ENCODE assay signal across 8 cellular contexts in the genomic region with DNA sequence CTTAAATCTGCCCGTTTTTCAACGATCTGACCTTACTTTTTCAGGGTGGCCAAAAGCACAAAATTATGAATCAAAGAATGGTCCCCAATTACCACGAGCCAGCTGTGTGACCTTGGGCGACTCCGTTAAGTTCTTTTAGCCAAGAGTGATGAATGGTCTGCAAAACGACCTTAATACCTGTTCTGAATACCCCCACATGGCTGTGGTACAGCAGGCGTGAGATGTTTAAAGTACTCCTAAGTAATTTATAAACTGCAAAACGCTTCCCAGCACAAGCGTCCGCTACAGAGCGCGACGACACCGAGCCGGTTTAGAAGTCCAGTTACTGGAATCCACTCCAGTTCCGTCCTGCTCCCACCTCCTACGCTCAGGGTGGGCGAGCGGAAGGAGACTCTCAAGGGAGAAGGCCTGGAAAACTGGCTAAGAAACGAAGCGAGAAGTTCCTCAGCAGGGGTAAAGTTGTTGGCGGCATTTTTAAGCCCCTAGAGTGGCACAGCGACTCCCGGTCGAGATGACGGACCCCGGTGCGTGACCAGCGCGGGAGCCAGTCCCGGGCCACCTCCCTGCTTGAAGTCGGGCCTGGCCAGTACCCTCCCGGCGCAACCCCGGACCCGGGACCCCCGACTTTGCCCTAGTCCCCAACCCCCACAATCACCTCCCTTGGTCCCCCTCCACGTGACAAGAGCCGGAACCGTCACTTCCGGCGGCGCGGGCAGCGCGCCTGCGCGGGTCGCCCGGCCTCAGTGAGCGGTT. TPM values are rescaled to one million over a fixed set of nuclear protein-coding genes. Genes with fewer than 3 reads are reported as not detected.
A peak's percentile ranks its signal among the peaks of the same experiment; 100 is the strongest.
DNase-seq lines count a peak whose midpoint lies in the region; ATAC-seq and TF ChIP-seq lines count a peak whose summit lies in the region.

No MANE protein-coding gene starts in this region.

- H3K9me3 Mint-ChIP-seq in naive thymus-derived CD4-positive, alpha-beta T cell: no peaks in the 10 kb centered on the region
- no peaks in the 10 kb centered on the region for H3K9me3 Mint-ChIP-seq in stimulated activated memory B cell treated with anti-CD40 and anti-IgM and Interleukin-4, amounts not matched to agents 10 μg/mL and 1 μg/mL and 100 μg/mL, for 72 hours

- in situ Hi-C loops in Panc1 (cut with HindIII; ENCODE audit: low pct_unique_long_range_greater_than_20kb, low sequenced_read_pairs): no loop called here

- DNase-seq in DMS 273 (lab: John Stamatoyannopoulos, UW; ENCODE audit: unreplicated experiment): peak; percentile 86
- DNase-seq in HT1080 (ENCODE audit: low read depth): peak; percentile 75
- peak; percentile 15 for DNase-seq in Panc1 (ENCODE audit: low read depth, low spot score)
- peak; percentile 67 to 83 for DNase-seq in activated T-helper 1 cell treated with anti-CD3 and anti-CD28 coated beads, Interleukin-2, amount 50 U/mL, for 16 hours (ENCODE audit: low read depth in 1 of 2, low spot score in 1 of 2)
- DNase-seq in fibroblast of lung (ENCODE audit: low read depth in 2 of 2): peak; percentile 80 to 84
- peak; percentile 80 to 93 (median 91) for DNase-seq in naive thymus-derived CD4-positive, alpha-beta T cell

- H3K27ac ChIP-seq in Panc1 (ENCODE audit: low read length) (peak overlapping the region; percentile 98), fibroblast of lung (ENCODE audit: insufficient read depth, low read length) (peak overlapping the region; percentile 99)
- peak overlapping the region; percentile 78 for H3K27ac ChIP-seq in naive thymus-derived CD4-positive, alpha-beta T cell (ENCODE audit: low read depth, low read length)

- H3K9me3 ChIP-seq in Panc1 (ENCODE audit: control insufficient read depth, insufficient read depth, low read depth, low read length) (no peaks in the 10 kb centered on the region), fibroblast of lung (ENCODE audit: control insufficient read depth, insufficient read depth, low read depth, low read length) (no peaks in the 10 kb centered on the region)
- no peaks in the 10 kb centered on the region for H3K9me3 ChIP-seq in naive thymus-derived CD4-positive, alpha-beta T cell (ENCODE audit: control insufficient read depth in 2 of 3, low read length in 3 of 3)

- H3K36me3 ChIP-seq in Panc1 (ENCODE audit: control insufficient read depth, insufficient read depth, low read length): no peaks in the 10 kb centered on the region; the same call in 1 of the 2 replicates
- no peaks in the 10 kb centered on the region for H3K36me3 ChIP-seq in fibroblast of lung (ENCODE audit: control insufficient read depth, insufficient read depth, low read length)
- peaks cover 0 to 4% (median 0%) of the 10 kb centered on the region in 3 experiments for H3K36me3 ChIP-seq in naive thymus-derived CD4-positive, alpha-beta T cell (ENCODE audit: control insufficient read depth in 2 of 3, insufficient read depth in 3 of 3, low read length in 3 of 3)

- H3K27me3 ChIP-seq in Panc1 (ENCODE audit: control insufficient read depth, insufficient read depth, low read length) (no peaks in the 10 kb centered on the region), fibroblast of lung (ENCODE audit: control insufficient read depth, insufficient read depth, low read length) (no peaks in the 10 kb centered on the region)
- no peaks in the 10 kb centered on the region for H3K27me3 ChIP-seq in naive thymus-derived CD4-positive, alpha-beta T cell (ENCODE audit: control insufficient read depth in 2 of 2, insufficient read depth in 2 of 2, low read length in 2 of 2)

- intact Hi-C loops in Panc1 (cut with micrococcal nuclease; ENCODE audit: unreplicated experiment): no loop called here
- intact Hi-C loops in naive thymus-derived CD4-positive, alpha-beta T cell (cut with micrococcal nuclease): loop anchor here (1.0 to 10.0 kb wide), 19 partner anchors 53 to 1729 kb away; a partner anchor contains a TSS

- CTCF ChIA-PET in Panc1 (lab: Charles Lee): no interaction called here
- CTCF ChIA-PET in naive thymus-derived CD4-positive, alpha-beta T cell (lab: Charles Lee): no interaction called here

- H3K4me2 ChIP-seq in fibroblast of lung (ENCODE audit: extremely low read depth, insufficient read depth, low read length): peak overlapping the region; percentile 97

- no peaks in the 10 kb centered on the region for H3K36me3 Mint-ChIP-seq in naive thymus-derived CD4-positive, alpha-beta T cell
- no peaks in the 10 kb centered on the region for H3K36me3 Mint-ChIP-seq in stimulated activated memory B cell treated with anti-CD40 and anti-IgM and Interleukin-4, amounts not matched to agents 10 μg/mL and 1 μg/mL and 100 μg/mL, for 72 hours

- POLR2A ChIA-PET in Panc1 (lab: Charles Lee): no interaction called here
- POLR2A ChIA-PET in naive thymus-derived CD4-positive, alpha-beta T cell (lab: Charles Lee): interaction anchor here (0.6 to 1.4 kb wide), 3 partner anchors 47 to 204 kb away, joined by 3 read pairs; no protein-coding TSS in a partner anchor

- peaks cover 42% of the 10 kb centered on the region for H3K79me2 ChIP-seq in fibroblast of lung (ENCODE audit: control insufficient read depth, insufficient read depth, low read length)

- peak overlapping the region; percentile 83 to 95 for H3K4me3 ChIP-seq in Panc1 (ENCODE audit: low read depth in 2 of 2, low read length in 2 of 2)
- H3K4me3 ChIP-seq in fibroblast of lung (replicated peaks in 1 of 4; ENCODE audit: control extremely low read depth in 1 of 4, insufficient read depth in 1 of 4, low read depth in 3 of 4, low read length in 4 of 4): peak overlapping the region; percentile 84 to 91 (median 90)
- peak overlapping the region; percentile 87 for H3K4me3 ChIP-seq in naive thymus-derived CD4-positive, alpha-beta T cell (ENCODE audit: low read length)

- ATAC-seq in GM21367 (IDR thresholded peaks at IDR 0.05; ENCODE audit: unreplicated experiment) (peak; percentile 46), Panc1 (peak; percentile 92)
- ATAC-seq in naive thymus-derived CD4-positive, alpha-beta T cell: peak; percentile 81
- peak; percentile 84 for ATAC-seq in stimulated activated memory B cell treated with anti-CD40 and anti-IgM and Interleukin-4, amounts not matched to agents 10 μg/mL and 1 μg/mL and 100 μg/mL, for 72 hours

- TF ChIP-seq CTCF in Panc1 (IDR thresholded peaks at IDR 0.05): no peak
- TF ChIP-seq CTCF in fibroblast of lung (conservative IDR thresholded peaks at IDR 0.05 in 1 of 2, IDR thresholded peaks at IDR 0.05 in 1 of 2; ENCODE audit: low read depth in 1 of 2, low read length in 2 of 2): no peak

- H3K4me3 Mint-ChIP-seq in naive thymus-derived CD4-positive, alpha-beta T cell: peak overlapping the region; percentile 88 to 97 (median 96)
- H3K4me3 Mint-ChIP-seq in stimulated activated memory B cell treated with anti-CD40 and anti-IgM and Interleukin-4, amounts not matched to agents 10 μg/mL and 1 μg/mL and 100 μg/mL, for 72 hours: no peak overlapping the region

- peaks cover 5% of the 10 kb centered on the region for H4K20me1 ChIP-seq in fibroblast of lung (ENCODE audit: control insufficient read depth, extremely low read depth, insufficient read depth, low read length)

- TSS peak; percentile 98 for BruUV-seq in Panc1 (replicated peaks; lab: Mats Ljungman, UMichigan)

- H3K4me1 ChIP-seq in Panc1 (ENCODE audit: control insufficient read depth, insufficient read depth, low read length) (peaks cover 20% of the 10 kb centered on the region), fibroblast of lung (ENCODE audit: control insufficient read depth, extremely low read depth, insufficient read depth, low read length) (peaks cover 4% of the 10 kb centered on the region)
- peaks cover 4 to 14% of the 10 kb centered on the region in 2 donors for H3K4me1 ChIP-seq in naive thymus-derived CD4-positive, alpha-beta T cell (ENCODE audit: control insufficient read depth in 2 of 2, insufficient read depth in 2 of 2, low read length in 2 of 2)

- H3K27me3 Mint-ChIP-seq in naive thymus-derived CD4-positive, alpha-beta T cell: no peaks in the 10 kb centered on the region
- H3K27me3 Mint-ChIP-seq in stimulated activated memory B cell treated with anti-CD40 and anti-IgM and Interleukin-4, amounts not matched to agents 10 μg/mL and 1 μg/mL and 100 μg/mL, for 72 hours: no peaks in the 10 kb centered on the region

- H2AFZ ChIP-seq in fibroblast of lung (ENCODE audit: low read length): peak overlapping the region; percentile 89

- H3K9ac ChIP-seq in fibroblast of lung (ENCODE audit: insufficient read depth, low read length): peak overlapping the region; percentile 98

- peaks cover 7 to 34% (median 13%) of the 10 kb centered on the region in 7 donors for H3K4me1 Mint-ChIP-seq in naive thymus-derived CD4-positive, alpha-beta T cell
- H3K4me1 Mint-ChIP-seq in stimulated activated memory B cell treated with anti-CD40 and anti-IgM and Interleukin-4, amounts not matched to agents 10 μg/mL and 1 μg/mL and 100 μg/mL, for 72 hours: peaks cover 23% of the 10 kb centered on the region

- peak overlapping the region; percentile 84 to 98 (median 95) for H3K27ac Mint-ChIP-seq in naive thymus-derived CD4-positive, alpha-beta T cell
- peak overlapping the region; percentile 96 for H3K27ac Mint-ChIP-seq in stimulated activated memory B cell treated with anti-CD40 and anti-IgM and Interleukin-4, amounts not matched to agents 10 μg/mL and 1 μg/mL and 100 μg/mL, for 72 hours

RNA-seq across cellular contexts. Expression of a gene that starts 0.7 kb away (rescaled TPM):
- total RNA-seq in HT1080 (2014; rRNA removed; shearing (Covaris generic)): 25.3 and 35.6 TPM in 2 replicates
- polyA plus RNA-seq in HT1080 (2015; cell fraction: cytosol; rRNA removed): 18.2 and 22.6 TPM in 2 replicates
- polyA plus RNA-seq in HT1080 (2015; cell fraction: nucleus; rRNA removed): 31.8 and 34.0 TPM in 2 replicates
- total RNA-seq in Panc1 (2021; ENCODE audit: unreplicated experiment) (23.3 TPM), fibroblast of lung (54.8 and 62.7 TPM in 2 replicates)
- 3.1 TPM for polyA plus RNA-seq in Panc1 (2012; ENCODE audit: insufficient read length)
- polyA plus RNA-seq in fibroblast of lung: 75.1 and 126 TPM in 2 replicates
- 32.3 and 54.7 TPM in 2 replicates for polyA plus RNA-seq in fibroblast of lung (2012)
- polyA minus RNA-seq in fibroblast of lung (ENCODE audit: low replicate concordance): 24.2 and 28.7 TPM in 2 replicates
- total RNA-seq in naive thymus-derived CD4-positive, alpha-beta T cell: 10 to 100 TPM; 13.3 to 25.6 (median 17.1) TPM
- polyA plus RNA-seq in naive thymus-derived CD4-positive, alpha-beta T cell: 1 to 10 TPM; 3.1 to 3.8 TPM

Comparison
In these comparisons a context has a peak if more than half of its experiments do, and no peak if none do; other contexts are left out.
1. Peak in every context shown above with its lines: DNase-seq, ATAC-seq, H3K4me3 ChIP-seq and H3K27ac ChIP-seq.
2. DNase-seq: peak in every context shown above with its lines; median percentile 91 in naive thymus-derived CD4-positive, alpha-beta T cell; 86 in DMS 273; 82 in fibroblast of lung; 75 in HT1080; 75 in activated T-helper 1 cell treated with anti-CD3 and anti-CD28 coated beads, Interleukin-2, amount 50 U/mL, for 16 hours; 15 in Panc1.